Comparison of ENCODE assay signal across 11 cellular contexts in genomic region chr6:160462116-160462515, GRCh38.
DNase-seq lines count a peak whose midpoint lies in the region; ATAC-seq, FAIRE-seq and TF ChIP-seq lines count a peak whose summit lies in the region.
"Had no signal": no experiment of that assay in that cellular context is flagged by ENCODE, and none has a peak within 500 bp of the region (broad histone marks: within the 10 kb centered on the region; RNA-seq: fewer than 3 reads in every experiment).

No MANE protein-coding gene starts in this region.

- peaks cover 70% of the 10 kb centered on the region for H3K4me1 Mint-ChIP-seq in activated CD4-positive, alpha-beta T cell treated with anti-CD3 and anti-CD28 coated beads, Interleukin-2, amount 10 ng/mL, durations not matched to agents 7 days and 5 days

- TF ChIP-seq EP300 in SK-N-SH (IDR thresholded peaks at IDR 0.05; ENCODE audit: borderline replicate concordance in 1 of 2, low read depth in 1 of 2, low read length in 1 of 2), result no peak

- H3K36me3 ChIP-seq in SK-N-SH (replicated peaks in 1 of 2; ENCODE audit: control insufficient read depth in 1 of 2, insufficient read depth in 2 of 2, low read length in 1 of 2) (no peaks in the 10 kb centered on the region), osteoblast (ENCODE audit: insufficient read depth, low read length) (no peaks in the 10 kb centered on the region)

- H3K4me3 Mint-ChIP-seq in activated CD4-positive, alpha-beta T cell treated with anti-CD3 and anti-CD28 coated beads, Interleukin-2, amount 10 ng/mL, durations not matched to agents 7 days and 5 days, result peak overlapping the region; percentile 0

- DNase-seq in activated CD4-positive, alpha-beta T cell treated with anti-CD3 and anti-CD28 coated beads, Interleukin-2, amount 10 ng/mL, durations not matched to agents 7 days and 5 days, result no peak
- DNase-seq in activated CD4-positive, alpha-beta T cell treated with anti-CD3 and anti-CD28 coated beads for 1 hour, result no peak
- DNase-seq in SK-N-SH (no peak), osteoblast (ENCODE audit: insufficient read length, low spot score, missing footprints) (no peak), D721Med (ENCODE audit: insufficient read length, low spot score) (no peak), GM13977 (ENCODE audit: low spot score) (no peak), D341Med (ENCODE audit: low spot score) (no peak)
- DNase-seq: head of caudate nucleus, NCI-H345 had no signal

- H3K9ac ChIP-seq in SK-N-SH, result no peak overlapping the region; the same call in 1 of the 2 replicates

- H2AFZ ChIP-seq in SK-N-SH (ENCODE audit: low read depth) (peak overlapping the region; percentile 76; the same call in 1 of the 2 replicates), osteoblast (ENCODE audit: low read length) (no peak overlapping the region)

- CTCF ChIA-PET in activated CD4-positive, alpha-beta T cell treated with anti-CD3 and anti-CD28 coated beads, Interleukin-2, amount 10 ng/mL, durations not matched to agents 7 days and 5 days (lab: Charles Lee), result interaction anchor here (1.0 to 2.2 kb wide), 3 partner anchors 58 to 323 kb away, joined by 3 to 8 read pairs (median 8); no protein-coding TSS in a partner anchor
- CTCF ChIA-PET in SK-N-SH (lab: Yijun Ruan, JAX), result no interaction called here

- H3K4me1 ChIP-seq in SK-N-SH (ENCODE audit: control insufficient read depth in 1 of 2, insufficient read depth in 2 of 2, low read depth in 1 of 2, low read length in 1 of 2) (peaks cover 0 to 4% of the 10 kb centered on the region in 2 experiments; a peak in 1 of 4 replicates), osteoblast (ENCODE audit: insufficient read depth, low read length) (peaks cover 14% of the 10 kb centered on the region)

- H3K27me3 Mint-ChIP-seq in activated CD4-positive, alpha-beta T cell treated with anti-CD3 and anti-CD28 coated beads, Interleukin-2, amount 10 ng/mL, durations not matched to agents 7 days and 5 days, result peaks cover 57% of the 10 kb centered on the region

- no peak for FAIRE-seq in D721Med (lab: Jason Lieb, UNC)

- H3K79me2 ChIP-seq in SK-N-SH (ENCODE audit: insufficient read depth), result no peaks in the 10 kb centered on the region
- no peaks in the 10 kb centered on the region for H3K79me2 ChIP-seq in osteoblast (ENCODE audit: insufficient read depth, low read length)

- peak overlapping the region; percentile 45; the same call in 1 of the 2 replicates for H3K4me2 ChIP-seq in SK-N-SH
- H3K4me2 ChIP-seq in osteoblast (ENCODE audit: insufficient read depth, low read length), result peak overlapping the region; percentile 10

- ATAC-seq in HG02759 (IDR thresholded peaks at IDR 0.05; ENCODE audit: unreplicated experiment), result peak; percentile 4

- peaks cover 20% of the 10 kb centered on the region for H3K9me3 Mint-ChIP-seq in activated CD4-positive, alpha-beta T cell treated with anti-CD3 and anti-CD28 coated beads, Interleukin-2, amount 10 ng/mL, durations not matched to agents 7 days and 5 days
- H3K9me3 Mint-ChIP-seq: stimulated activated naive CD8-positive, alpha-beta T cell treated with anti-CD3 and anti-CD28 coated beads, Interleukin-15, amount 100 ng/mL, for 72 hours had no signal

- H3K9me2 ChIP-seq in SK-N-SH, result no peaks in the 10 kb centered on the region

- H3K4me3 ChIP-seq in SK-N-SH (ENCODE audit: low read depth in 2 of 2, low read length in 1 of 2) (no peak overlapping the region), osteoblast (ENCODE audit: insufficient read depth, low read length) (no peak overlapping the region)

- no peak for TF ChIP-seq RAD21 in SK-N-SH (IDR thresholded peaks at IDR 0.05; ENCODE audit: low read length)

- H3K9me3 ChIP-seq in SK-N-SH, result no peaks in the 10 kb centered on the region
- no peaks in the 10 kb centered on the region for H3K9me3 ChIP-seq in osteoblast (ENCODE audit: low read depth, low read length)

- peaks cover 46% of the 10 kb centered on the region for H3K36me3 Mint-ChIP-seq in activated CD4-positive, alpha-beta T cell treated with anti-CD3 and anti-CD28 coated beads, Interleukin-2, amount 10 ng/mL, durations not matched to agents 7 days and 5 days (ENCODE audit: low read depth)

- peak overlapping the region; percentile 84 for H3K27ac Mint-ChIP-seq in activated CD4-positive, alpha-beta T cell treated with anti-CD3 and anti-CD28 coated beads, Interleukin-2, amount 10 ng/mL, durations not matched to agents 7 days and 5 days

- in situ Hi-C loops in GM13977 (cut with MboI; ENCODE audit: low pct_unique_long_range_greater_than_20kb, low sequenced_read_pairs, unreplicated experiment), result loop anchor here (25.0 kb wide), 1 partner anchor 600 kb away; no protein-coding TSS in a partner anchor

- no peaks in the 10 kb centered on the region for H3K27me3 ChIP-seq in SK-N-SH (ENCODE audit: insufficient read depth)
- H3K27me3 ChIP-seq in osteoblast (ENCODE audit: insufficient read depth, low read length), result no peaks in the 10 kb centered on the region

- H3F3A ChIP-seq in SK-N-SH (replicated peaks; ENCODE audit: insufficient read depth), result peaks cover 10% of the 10 kb centered on the region

- H3K27ac ChIP-seq in SK-N-SH (ENCODE audit: low read depth in 2 of 2, low read length in 1 of 2), result peak overlapping the region in 1 of 2 experiments; percentile 69; a peak in 2 of 4 replicates
- H3K27ac ChIP-seq in osteoblast (ENCODE audit: low read depth, low read length), result no peak overlapping the region

- POLR2A ChIA-PET in activated CD4-positive, alpha-beta T cell treated with anti-CD3 and anti-CD28 coated beads, Interleukin-2, amount 10 ng/mL, durations not matched to agents 7 days and 5 days (lab: Charles Lee), result no interaction called here
- POLR2A ChIA-PET in SK-N-SH (lab: Yijun Ruan, JAX), result no interaction called here

- TF ChIP-seq CTCF in SK-N-SH (IDR thresholded peaks at IDR 0.05) (no peak), osteoblast (IDR thresholded peaks at IDR 0.05; ENCODE audit: extremely low read depth, low read depth, low read length) (no peak), D721Med (IDR thresholded peaks at IDR 0.05; ENCODE audit: insufficient read depth, missing control alignments) (no peak), GM13977 (IDR thresholded peaks at IDR 0.05; ENCODE audit: extremely low read depth, insufficient read depth, missing control alignments) (no peak)

- no peaks in the 10 kb centered on the region for H4K20me1 ChIP-seq in SK-N-SH (ENCODE audit: insufficient read depth)
- no peaks in the 10 kb centered on the region for H4K20me1 ChIP-seq in osteoblast (ENCODE audit: insufficient read depth, low read length)

TF ChIP-seq in SK-N-SH, 30 proteins besides CTCF, POLR2A, EP300 and RAD21:
- no peak for TF ChIP-seq MXI1 (IDR thresholded peaks at IDR 0.05; ENCODE audit: low read depth, low read length)
- TF ChIP-seq IRF3 (IDR thresholded peaks at IDR 0.05; ENCODE audit: low read depth, low read length), result no peak
